8 cellular contexts compared by ENCODE assay signal in genomic region chr1:210251680-210252490, GRCh38. TPM values are rescaled to one million over a fixed set of nuclear protein-coding genes. Genes with fewer than 3 reads are reported as not detected.
A peak's percentile ranks its signal among the peaks of the same experiment; 100 is the strongest.
DNase-seq lines count a peak whose midpoint lies in the region; ATAC-seq and TF ChIP-seq lines count a peak whose summit lies in the region.

No MANE protein-coding gene starts in this region.

- no peak for ATAC-seq in naive thymus-derived CD8-positive, alpha-beta T cell
- ATAC-seq in HG03280 (IDR thresholded peaks at IDR 0.05; ENCODE audit: unreplicated experiment) (no peak), HG02981 (IDR thresholded peaks at IDR 0.05; ENCODE audit: unreplicated experiment) (no peak), GM21390 (IDR thresholded peaks at IDR 0.05; ENCODE audit: unreplicated experiment) (no peak)

- H3K27ac ChIP-seq in KMS-11, result no peak overlapping the region
- no peak overlapping the region for H3K27ac ChIP-seq in effector memory CD4-positive, alpha-beta T cell (ENCODE audit: insufficient read depth, low read length, poor library complexity, severe bottlenecking)

- no peaks in the 10 kb centered on the region for H3K9me3 Mint-ChIP-seq in naive thymus-derived CD8-positive, alpha-beta T cell

- TF ChIP-seq CTCF in KMS-11 (conservative IDR thresholded peaks at IDR 0.05; ENCODE audit: low read depth, low read length), result no peak

- peak overlapping the region; percentile 70; the same call in 1 of the 2 replicates for H2AFZ ChIP-seq in KMS-11 (ENCODE audit: low read depth)

- H3K9me3 ChIP-seq in effector memory CD4-positive, alpha-beta T cell (ENCODE audit: control insufficient read depth, low read length), result no peaks in the 10 kb centered on the region

- no peaks in the 10 kb centered on the region for H3K27me3 ChIP-seq in KMS-11 (ENCODE audit: insufficient read depth, low read depth)
- peaks cover 43% of the 10 kb centered on the region for H3K27me3 ChIP-seq in effector memory CD4-positive, alpha-beta T cell (replicated peaks; ENCODE audit: control insufficient read depth, insufficient read depth, low read length, poor library complexity, severe bottlenecking)

- H3K4me2 ChIP-seq in KMS-11, result peak overlapping the region; percentile 73

- POLR2A ChIA-PET in naive thymus-derived CD8-positive, alpha-beta T cell (lab: Charles Lee), result no interaction called here

- H4K20me1 ChIP-seq in KMS-11 (ENCODE audit: insufficient read depth), result no peaks in the 10 kb centered on the region

- DNase-seq in COLO668 (lab: John Stamatoyannopoulos, UW; ENCODE audit: unreplicated experiment) (peak; percentile 65), mucosa of gallbladder (ENCODE audit: low spot score) (no peak)
- DNase-seq in effector memory CD4-positive, alpha-beta T cell, result no peak
- DNase-seq in naive thymus-derived CD8-positive, alpha-beta T cell, result no peak

- H3K4me1 Mint-ChIP-seq in naive thymus-derived CD8-positive, alpha-beta T cell, result peaks cover 11 to 20% (median 16%) of the 10 kb centered on the region in 4 donors

- H3K36me3 Mint-ChIP-seq in naive thymus-derived CD8-positive, alpha-beta T cell, result no peaks in the 10 kb centered on the region

- H3K4me3 Mint-ChIP-seq in naive thymus-derived CD8-positive, alpha-beta T cell, result peak overlapping the region; percentile 67 to 92 (median 81)

- H3K79me2 ChIP-seq in KMS-11 (ENCODE audit: insufficient read depth, low read depth), result no peaks in the 10 kb centered on the region

- H3K4me3 ChIP-seq in KMS-11 (IDR thresholded peaks at IDR 0.05; ENCODE audit: insufficient read depth, low read depth, low read length), result no peak overlapping the region
- H3K4me3 ChIP-seq in effector memory CD4-positive, alpha-beta T cell (ENCODE audit: insufficient read depth, low read depth, low read length, poor library complexity, severe bottlenecking), result peak overlapping the region; percentile 41

- peak overlapping the region; percentile 20; the same call in 1 of the 2 replicates for H3K9ac ChIP-seq in KMS-11

- no peak overlapping the region for H3K27ac Mint-ChIP-seq in naive thymus-derived CD8-positive, alpha-beta T cell

- peaks cover 45 to 70% (median 50%) of the 10 kb centered on the region in 5 donors for H3K27me3 Mint-ChIP-seq in naive thymus-derived CD8-positive, alpha-beta T cell

- H3K4me1 ChIP-seq in KMS-11 (ENCODE audit: low read depth, poor library complexity, severe bottlenecking), result peaks cover 26% of the 10 kb centered on the region
- peaks cover 18% of the 10 kb centered on the region for H3K4me1 ChIP-seq in effector memory CD4-positive, alpha-beta T cell (ENCODE audit: control insufficient read depth, insufficient read depth, low read length, poor library complexity, severe bottlenecking)

- H3K36me3 ChIP-seq in KMS-11 (ENCODE audit: insufficient read depth), result no peaks in the 10 kb centered on the region
- H3K36me3 ChIP-seq in effector memory CD4-positive, alpha-beta T cell (ENCODE audit: control insufficient read depth, insufficient read depth, low read length), result no peaks in the 10 kb centered on the region

RNA-seq across cellular contexts. Expression of gene SERTAD4, which starts 19.3 kb away (rescaled TPM):
- total RNA-seq in naive thymus-derived CD8-positive, alpha-beta T cell, result not detected
- polyA plus RNA-seq in naive thymus-derived CD8-positive, alpha-beta T cell, result not detected
- 2.6 TPM for total RNA-seq in mucosa of gallbladder
